In genomic region chr20:60964911-60965310, GRCh38 we compare ENCODE assay signal across 34 cellular contexts.
"Had no signal": no experiment of that assay in that cellular context is flagged by ENCODE, and none has a peak within 500 bp of the region (broad histone marks: within the 10 kb centered on the region; RNA-seq: fewer than 3 reads in every experiment).

No MANE protein-coding gene starts in this region.

- H3K36me3 ChIP-seq: adrenal gland, brain microvascular endothelial cell, breast epithelium had no signal

- H3K9me3 ChIP-seq: adrenal gland, body of pancreas, breast epithelium had no signal

- DNase-seq: activated B cell treated with CpG ODN at 0.5 μM for 24 hours; activated CD4-positive, alpha-beta memory T cell treated with anti-CD3 and anti-CD28 coated beads for 36 hours; activated CD4-positive, alpha-beta T cell treated with anti-CD3 and anti-CD28 coated beads for 4 hours; activated CD4-positive, alpha-beta T cell treated with anti-CD3 and anti-CD28 coated beads, Interleukin-2, amount 10 ng/mL, durations not matched to agents 24 days and 14 days; activated CD4-positive, alpha-beta T cell treated with anti-CD3 and anti-CD28 coated beads, Interleukin-2, amount 50 U/mL, for 1 hour; activated CD4-positive, alpha-beta T cell treated with anti-CD3 and anti-CD28 coated beads, Interleukin-2, amount 50 U/mL, for 4 hours; activated CD4-positive, CD25-positive, alpha-beta regulatory T cell treated with anti-CD3 and anti-CD28 coated beads, Interleukin-2, amount 50 U/mL, for 72 hours; activated CD8-positive, alpha-beta memory T cell treated with anti-CD3 and anti-CD28 coated beads, Interleukin-2, amount 50 U/mL, for 4 hours; activated CD8-positive, alpha-beta T cell treated with anti-CD3 and anti-CD28 coated beads for 36 hours; activated effector memory CD4-positive, alpha-beta T cell treated with anti-CD3 and anti-CD28 coated beads, Interleukin-2, amount 50 U/mL, for 16 hours; activated gamma-delta T cell treated with Interleukin-2 at 50 U/mL for 16 hours; activated naive CD4-positive, alpha-beta T cell; activated naive CD4-positive, alpha-beta T cell treated with anti-CD3 and anti-CD28 coated beads for 36 hours; activated naive CD4-positive, alpha-beta T cell treated with anti-CD3 and anti-CD28 coated beads, Interleukin-2, amount 50 U/mL, for 16 hours; activated naive CD8-positive, alpha-beta T cell treated with anti-CD3 and anti-CD28 coated beads for 36 hours; activated T-cell treated with anti-CD3 and anti-CD28 coated beads for 4 hours; activated T-cell treated with anti-CD3 and anti-CD28 coated beads, Interleukin-2, amount 50 U/mL, for 1 hour; activated T-cell treated with anti-CD3 and anti-CD28 coated beads, Interleukin-2, amount 50 U/mL, for 4 hours; activated T-cell treated with anti-CD3 and anti-CD28 coated beads, Interleukin-2, amount 50 U/mL, for 72 hours; adrenal gland; amniotic stem cell; aorta; body of pancreas; brain microvascular endothelial cell; central memory CD4-positive, alpha-beta T cell; T-cell; T-helper 2 cell; T-helper 9 cell had no signal

- H3K27me3 ChIP-seq: adrenal gland, body of pancreas, brain microvascular endothelial cell had no signal

- H3K27ac ChIP-seq: adrenal gland, body of pancreas, brain microvascular endothelial cell, breast epithelium, VCaP had no signal

- H3K4me3 Mint-ChIP-seq: activated B cell treated with CpG ODN at 0.5 μM for 24 hours; activated CD4-positive, alpha-beta memory T cell treated with anti-CD3 and anti-CD28 coated beads for 36 hours; activated CD4-positive, alpha-beta T cell treated with anti-CD3 and anti-CD28 coated beads, Interleukin-2, amount 10 ng/mL, durations not matched to agents 24 days and 14 days; activated CD8-positive, alpha-beta T cell treated with anti-CD3 and anti-CD28 coated beads for 36 hours; activated naive CD4-positive, alpha-beta T cell treated with anti-CD3 and anti-CD28 coated beads for 36 hours; activated naive CD8-positive, alpha-beta T cell treated with anti-CD3 and anti-CD28 coated beads for 36 hours; activated T-cell treated with anti-CD3 and anti-CD28 coated beads, Interleukin-2, amount 50 U/mL, for 4 hours; activated T-cell treated with anti-CD3 and anti-CD28 coated beads, Interleukin-2, amount 50 U/mL, for 72 hours; activated T-helper 1 cell treated with anti-CD3 and anti-CD28 coated beads, Interleukin-12 subunit alpha, Interleukin-12 subunit beta, Interleukin-2, Interleukin-4 antibody, amounts not matched to agents 30 ng/mL and 10 ng/mL and 1 ng/mL, durations not matched to agents 14 hours and 24 hours and 36 hours; activated T-helper 17 cell treated with anti-CD3 and anti-CD28 coated beads, Interleukin-2, amount 50 U/mL, for 72 hours; T-cell; T-helper 2 cell treated with Interferon-gamma antibody and Interleukin-4, amounts not matched to agents 5 μg/mL and 100 μg/mL, for 36 hours had no signal

- H3K4me1 Mint-ChIP-seq: activated B cell treated with CpG ODN at 0.5 μM for 24 hours; activated CD4-positive, alpha-beta T cell treated with anti-CD3 and anti-CD28 coated beads, Interleukin-2, amount 10 ng/mL, durations not matched to agents 24 days and 14 days; activated naive CD8-positive, alpha-beta T cell treated with anti-CD3 and anti-CD28 coated beads for 36 hours; activated T-helper 17 cell treated with anti-CD3 and anti-CD28 coated beads, Interleukin-2, amount 50 U/mL, for 72 hours; T-cell had no signal

- H3K4me1 ChIP-seq: adrenal gland, body of pancreas, breast epithelium had no signal

- H3K9me3 Mint-ChIP-seq: activated CD4-positive, alpha-beta memory T cell treated with anti-CD3 and anti-CD28 coated beads for 36 hours; activated CD4-positive, alpha-beta T cell treated with anti-CD3 and anti-CD28 coated beads, Interleukin-2, amount 10 ng/mL, durations not matched to agents 24 days and 14 days; activated CD8-positive, alpha-beta T cell treated with anti-CD3 and anti-CD28 coated beads for 36 hours; activated naive CD4-positive, alpha-beta T cell treated with anti-CD3 and anti-CD28 coated beads for 36 hours; activated naive CD4-positive, alpha-beta T cell treated with anti-CD3 and anti-CD28 coated beads, Interleukin-2, amount 50 U/mL, for 72 hours; activated naive CD8-positive, alpha-beta T cell treated with anti-CD3 and anti-CD28 coated beads for 36 hours; activated T-helper 1 cell treated with anti-CD3 and anti-CD28 coated beads, Interleukin-12 subunit alpha, Interleukin-12 subunit beta, Interleukin-2, Interleukin-4 antibody, amounts not matched to agents 30 ng/mL and 10 ng/mL and 1 ng/mL, durations not matched to agents 14 hours and 24 hours and 36 hours; activated T-helper 17 cell treated with anti-CD3 and anti-CD28 coated beads, Interleukin-2, amount 50 U/mL, for 72 hours had no signal

- ATAC-seq: activated CD8-positive, alpha-beta T cell treated with anti-CD3 and anti-CD28 coated beads for 36 hours; activated naive CD4-positive, alpha-beta T cell treated with anti-CD3 and anti-CD28 coated beads, Interleukin-2, amount 50 U/mL, for 72 hours; activated T-cell treated with anti-CD3 and anti-CD28 coated beads, Interleukin-2, amount 50 U/mL, for 4 hours; activated T-cell treated with anti-CD3 and anti-CD28 coated beads, Interleukin-2, amount 50 U/mL, for 72 hours; activated T-helper 17 cell treated with anti-CD3 and anti-CD28 coated beads, Interleukin-2, amount 50 U/mL, for 72 hours; body of pancreas; T-cell had no signal

- H3K27ac Mint-ChIP-seq: activated B cell treated with CpG ODN at 0.5 μM for 24 hours; activated CD4-positive, alpha-beta memory T cell treated with anti-CD3 and anti-CD28 coated beads for 36 hours; activated CD4-positive, alpha-beta T cell treated with anti-CD3 and anti-CD28 coated beads, Interleukin-2, amount 10 ng/mL, durations not matched to agents 24 days and 14 days; activated CD8-positive, alpha-beta T cell treated with anti-CD3 and anti-CD28 coated beads for 36 hours; activated naive CD4-positive, alpha-beta T cell treated with anti-CD3 and anti-CD28 coated beads for 36 hours; activated naive CD4-positive, alpha-beta T cell treated with anti-CD3 and anti-CD28 coated beads, Interleukin-2, amount 50 U/mL, for 72 hours; activated naive CD8-positive, alpha-beta T cell treated with anti-CD3 and anti-CD28 coated beads for 36 hours; activated T-cell treated with anti-CD3 and anti-CD28 coated beads, Interleukin-2, amount 50 U/mL, for 72 hours; activated T-helper 1 cell treated with anti-CD3 and anti-CD28 coated beads, Interleukin-12 subunit alpha, Interleukin-12 subunit beta, Interleukin-2, Interleukin-4 antibody, amounts not matched to agents 30 ng/mL and 10 ng/mL and 1 ng/mL, durations not matched to agents 14 hours and 24 hours and 36 hours; activated T-helper 17 cell treated with anti-CD3 and anti-CD28 coated beads, Interleukin-2, amount 50 U/mL, for 72 hours; T-cell; T-helper 2 cell treated with Interferon-gamma antibody and Interleukin-4, amounts not matched to agents 5 μg/mL and 100 μg/mL, for 36 hours had no signal

- H3K27me3 Mint-ChIP-seq: activated B cell treated with CpG ODN at 0.5 μM for 24 hours; activated CD4-positive, alpha-beta memory T cell treated with anti-CD3 and anti-CD28 coated beads for 36 hours; activated CD4-positive, alpha-beta T cell treated with anti-CD3 and anti-CD28 coated beads, Interleukin-2, amount 10 ng/mL, durations not matched to agents 24 days and 14 days; activated CD8-positive, alpha-beta T cell treated with anti-CD3 and anti-CD28 coated beads for 36 hours had no signal

- H3K36me3 Mint-ChIP-seq: activated naive CD4-positive, alpha-beta T cell treated with anti-CD3 and anti-CD28 coated beads, Interleukin-2, amount 50 U/mL, for 72 hours; activated naive CD8-positive, alpha-beta T cell treated with anti-CD3 and anti-CD28 coated beads for 36 hours; T-cell had no signal

- H3K4me3 ChIP-seq: adrenal gland, body of pancreas, breast epithelium had no signal
